ENCODE assay signal across 27 cellular contexts in genomic region chr3:14329842-14330241, GRCh38.
DNase-seq lines count a peak whose midpoint lies in the region; ATAC-seq and TF ChIP-seq lines count a peak whose summit lies in the region.
"Had no signal": no experiment of that assay in that cellular context is flagged by ENCODE, and none has a peak within 500 bp of the region (broad histone marks: within the 10 kb centered on the region; RNA-seq: fewer than 3 reads in every experiment).

No MANE protein-coding gene starts in this region.

- H3K27ac ChIP-seq in neural cell (ENCODE audit: low read length) (peak overlapping the region; percentile 42), transverse colon (peak overlapping the region in 3 of 4 donors; percentile 18 to 37 (median 27)), uterus (no peak overlapping the region)
- H3K27ac ChIP-seq: breast epithelium, epithelial cell of prostate, prostate gland, upper lobe of right lung, WERI-Rb-1 had no signal

- peak overlapping the region in 3 of 5 experiments; percentile 38 to 73 (median 60) for H3K27ac Mint-ChIP-seq in brain

- peaks cover 25% of the 10 kb centered on the region for H3K4me1 Mint-ChIP-seq in brain

- 80% methylated on average over 7 of the region's 7 CpGs; no CpG with 5 or more reads in 1 of the 2 donors for WGBS in transverse colon (ENCODE audit: low coverage in 1 of 2), 2 donors

- no peaks in the 10 kb centered on the region for H3F3A ChIP-seq in neural cell (ENCODE audit: insufficient read depth, low read length, poor library complexity, severe bottlenecking)

- H3K36me3 ChIP-seq in neural cell (ENCODE audit: insufficient read depth, low read length) (no peaks in the 10 kb centered on the region), transverse colon (no peaks in the 10 kb centered on the region), uterus (no peaks in the 10 kb centered on the region)
- H3K36me3 ChIP-seq: breast epithelium, Peyer's patch, prostate gland, upper lobe of right lung, WERI-Rb-1 had no signal

- peak overlapping the region in 1 of 5 experiments; percentile 9 for H3K4me3 Mint-ChIP-seq in brain
- H3K4me3 Mint-ChIP-seq: CD14-positive monocyte had no signal

- no peaks in the 10 kb centered on the region for H3K36me3 Mint-ChIP-seq in brain
- H3K36me3 Mint-ChIP-seq: activated naive CD4-positive, alpha-beta T cell treated with anti-CD3 and anti-CD28 coated beads, Interleukin-2, amount 50 U/mL, for 72 hours; CD14-positive monocyte had no signal

- no peaks in the 10 kb centered on the region for H4K20me1 ChIP-seq in neural cell (ENCODE audit: insufficient read depth)

- H3K9me3 ChIP-seq in neural cell (ENCODE audit: low read length) (no peaks in the 10 kb centered on the region), transverse colon (no peaks in the 10 kb centered on the region), uterus (no peaks in the 10 kb centered on the region)
- H3K9me3 ChIP-seq: breast epithelium, Peyer's patch, prostate gland, upper lobe of right lung had no signal

- peaks cover 0 to 5% (median 0%) of the 10 kb centered on the region in 5 experiments for H3K9me3 Mint-ChIP-seq in brain
- H3K9me3 Mint-ChIP-seq: CD14-positive monocyte had no signal

- H3K4me2 ChIP-seq in neural cell (ENCODE audit: low read length), result no peak overlapping the region

- H3K9ac ChIP-seq in neural cell (ENCODE audit: low read length), result peak overlapping the region; percentile 18

- intact Hi-C loops in transverse colon (cut with DNase I; ENCODE audit: low total_unique reads) (no loop called here), uterus (cut with DNase I; ENCODE audit: low total_unique reads) (no loop called here)

- ATAC-seq in HG03520 (IDR thresholded peaks at IDR 0.05; ENCODE audit: unreplicated experiment), result no peak
- ATAC-seq: activated naive CD4-positive, alpha-beta T cell treated with anti-CD3 and anti-CD28 coated beads, Interleukin-2, amount 50 U/mL, for 72 hours; left lobe of liver had no signal

- TF ChIP-seq RAD21 in neural cell (conservative IDR thresholded peaks at IDR 0.05), result no peak

- no peaks in the 10 kb centered on the region for H3K79me2 ChIP-seq in neural cell (replicated peaks; ENCODE audit: insufficient read depth, low read length)

- TF ChIP-seq CTCF in brain (conservative IDR thresholded peaks at IDR 0.05) (no peak), neural cell (IDR thresholded peaks at IDR 0.05; ENCODE audit: poor library complexity, severe bottlenecking) (no peak), transverse colon (IDR thresholded peaks at IDR 0.05) (no peak), uterus (IDR thresholded peaks at IDR 0.05) (no peak)

- in situ Hi-C loops in transverse colon (cut with MboI; ENCODE audit: low pct_ligation_motif_present in 1 of 4, low pct_unique_long_range_greater_than_20kb in 1 of 4, low sequenced_read_pairs in 3 of 4), result no loop called here

- TF ChIP-seq POLR2A in transverse colon (IDR thresholded peaks at IDR 0.05) (no peak), uterus (IDR thresholded peaks at IDR 0.05) (no peak)

- H3K4me1 ChIP-seq in transverse colon (peaks cover 0 to 16% (median 11%) of the 10 kb centered on the region in 4 donors), uterus (no peaks in the 10 kb centered on the region)
- H3K4me1 ChIP-seq: breast epithelium, prostate gland, upper lobe of right lung had no signal

- TF ChIP-seq EP300 in neural cell (conservative IDR thresholded peaks at IDR 0.05; ENCODE audit: poor library complexity, severe bottlenecking) (no peak), transverse colon (IDR thresholded peaks at IDR 0.05; ENCODE audit: low read depth) (no peak)

- no peaks in the 10 kb centered on the region for H3K9me2 ChIP-seq in neural cell (ENCODE audit: insufficient read depth, low read length)

- DNase-seq in NCI-H2171 (lab: John Stamatoyannopoulos, UW) (peak; percentile 47), NCI-H2171 treated with DMSO at 0.1 percent for 48 hours (lab: John Stamatoyannopoulos, UW) (no peak), transverse colon (no peak), uterus (no peak), NCI-H2107 (lab: John Stamatoyannopoulos, UW) (no peak)
- DNase-seq: 8988T; activated CD4-positive, alpha-beta T cell treated with anti-CD3 and anti-CD28 coated beads for 48 hours; activated CD8-positive, alpha-beta memory T cell treated with anti-CD3 and anti-CD28 coated beads for 24 hours; effector CD8-positive, alpha-beta T cell; KG1; NCI-H526 treated with DMSO at 0.1 percent for 48 hours; SIG-M5; stimulated activated CD4-positive, alpha-beta T cell treated with anti-CD3 and anti-CD28 coated beads, Interleukin-15, amount 100 ng/mL, for 24 hours; stimulated activated CD4-positive, alpha-beta T cell treated with anti-CD3 and anti-CD28 coated beads, Interleukin-4, amount 100 ng/mL, for 4 hours; T-helper 9 cell; upper lobe of right lung; WERI-Rb-1 had no signal

- H3K27me3 ChIP-seq in neural cell (ENCODE audit: insufficient read depth, low read depth, low read length) (no peaks in the 10 kb centered on the region), transverse colon (no peaks in the 10 kb centered on the region), uterus (no peaks in the 10 kb centered on the region)
- H3K27me3 ChIP-seq: breast epithelium, Peyer's patch, upper lobe of right lung had no signal

- no peak overlapping the region for H3K4me3 ChIP-seq in neural cell (ENCODE audit: low read length)
- H3K4me3 ChIP-seq in transverse colon, result no peak overlapping the region
- H3K4me3 ChIP-seq in uterus, result no peak overlapping the region
- H3K4me3 ChIP-seq: breast epithelium, Peyer's patch, prostate gland, upper lobe of right lung had no signal

- H3K27me3 Mint-ChIP-seq in brain, result peaks cover 4% of the 10 kb centered on the region

- peak overlapping the region; percentile 12 for H2AFZ ChIP-seq in neural cell (ENCODE audit: low read depth, low read length)

TF ChIP-seq in neural cell, 6 proteins besides CTCF, POLR2A, EP300 and RAD21:
- TF ChIP-seq TAF1 (IDR thresholded peaks at IDR 0.05; ENCODE audit: low read depth) (no peak), POLR2AphosphoS5 (IDR thresholded peaks at IDR 0.05) (no peak), SMC3 (conservative IDR thresholded peaks at IDR 0.05; ENCODE audit: poor library complexity) (no peak), EZH2 (IDR thresholded peaks at IDR 0.05; ENCODE audit: borderline replicate concordance, insufficient read depth, low read length, poor library complexity, severe bottlenecking) (no peak), REST (IDR thresholded peaks at IDR 0.05; ENCODE audit: borderline replicate concordance) (no peak), MXI1 (conservative IDR thresholded peaks at IDR 0.05; ENCODE audit: poor library complexity, severe bottlenecking) (no peak)
TF ChIP-seq in neural cell: peak in this region for 0.

Comparison
In these comparisons a context has a peak if more than half of its experiments do, and no peak if none do; other contexts are left out.
1. H3K27ac ChIP-seq: peak in neural cell (single experiment) and transverse colon (3 of 4); none in uterus (0 of 2).